ENCODE assay signal across 9 cellular contexts in genomic region chr6:41066867-41067304, GRCh38. TPM values are rescaled to one million over a fixed set of nuclear protein-coding genes. Genes with fewer than 3 reads are reported as not detected.
DNase-seq lines count a peak whose midpoint lies in the region; ATAC-seq and TF ChIP-seq lines count a peak whose summit lies in the region.
"Had no signal": no experiment of that assay in that cellular context is flagged by ENCODE, and none has a peak within 500 bp of the region (broad histone marks: within the 10 kb centered on the region; RNA-seq: fewer than 3 reads in every experiment).

No MANE protein-coding gene starts in this region.

- H3K4me3 ChIP-seq in SJCRH30, result no peak overlapping the region

- peak; percentile 97 for TF ChIP-seq CTCF in glutamatergic neuron (IDR thresholded peaks at IDR 0.05; ENCODE audit: partially characterized antibody, unreplicated experiment)

- H3K27ac Mint-ChIP-seq in glutamatergic neuron (ENCODE audit: unreplicated experiment), result no peak overlapping the region

- no peaks in the 10 kb centered on the region for H3K27me3 Mint-ChIP-seq in glutamatergic neuron (ENCODE audit: unreplicated experiment)

- H3K27ac ChIP-seq in SJCRH30, result no peak overlapping the region

- H3K9me3 Mint-ChIP-seq in glutamatergic neuron (ENCODE audit: unreplicated experiment), result no peaks in the 10 kb centered on the region
- H3K9me3 Mint-ChIP-seq: activated naive CD4-positive, alpha-beta T cell treated with anti-CD3 and anti-CD28 coated beads, Interleukin-2, amount 50 U/mL, for 72 hours had no signal

- no peaks in the 10 kb centered on the region for H3K27me3 ChIP-seq in SJCRH30

- no peaks in the 10 kb centered on the region for H3K9me3 ChIP-seq in SJCRH30 (replicated peaks)

- peaks cover 10% of the 10 kb centered on the region for H3K36me3 ChIP-seq in SJCRH30

- no peak for ATAC-seq in GM21360 (IDR thresholded peaks at IDR 0.05; ENCODE audit: unreplicated experiment)
- ATAC-seq: activated naive CD4-positive, alpha-beta T cell treated with anti-CD3 and anti-CD28 coated beads, Interleukin-2, amount 50 U/mL, for 72 hours had no signal

- peaks cover 6% of the 10 kb centered on the region; the same call in 1 of the 2 replicates for H3K4me1 ChIP-seq in SJCRH30

- no peak overlapping the region for H3K4me3 Mint-ChIP-seq in glutamatergic neuron (ENCODE audit: unreplicated experiment)

- peaks cover 36% of the 10 kb centered on the region for H3K4me1 Mint-ChIP-seq in glutamatergic neuron (ENCODE audit: low read depth, unreplicated experiment)

- peak; percentile 71 for DNase-seq in DMS114 treated with DMSO at 0.1 percent for 48 hours (lab: John Stamatoyannopoulos, UW; ENCODE audit: unreplicated experiment)
- peak; percentile 68 for DNase-seq in LHCN-M2 (ENCODE audit: low read depth)
- DNase-seq in SJCRH30, result peak; percentile 65 to 86
- peak; percentile 42 for DNase-seq in activated gamma-delta T cell treated with anti-CD3 and anti-CD28 coated beads, Interleukin-2, amount 50 U/mL, for 16 hours (ENCODE audit: low read depth)
- peak; percentile 78 for DNase-seq in glutamatergic neuron
- DNase-seq in pulmonary artery endothelial cell (ENCODE audit: low read depth, low spot score), result peak; percentile 51
- DNase-seq in HPDE6-E6E7 (ENCODE audit: extremely low spot score), result no peak

- H3K36me3 Mint-ChIP-seq in glutamatergic neuron (ENCODE audit: unreplicated experiment), result no peaks in the 10 kb centered on the region

RNA-seq across cellular contexts. Expression of gene OARD1, which starts 5.3 kb away (rescaled TPM):
- 10.3 and 12.8 TPM in 2 replicates for total RNA-seq in LHCN-M2 (2014; rRNA removed)
- polyA plus RNA-seq in LHCN-M2 (2012), result 14.9 TPM
- total RNA-seq in SJCRH30 (2014; rRNA removed; shearing (Covaris generic)), result 24.8 and 30.8 TPM in 2 replicates
- total RNA-seq in glutamatergic neuron (ENCODE audit: unreplicated experiment), result 24.4 TPM
- 6.2 and 9.7 TPM in 2 replicates for total RNA-seq in pulmonary artery endothelial cell

RNA-seq across cellular contexts. Expression of gene NFYA, which starts 5.9 kb away (rescaled TPM):
- total RNA-seq in LHCN-M2 (2014; rRNA removed) (15.8 and 18.8 TPM in 2 replicates), glutamatergic neuron (ENCODE audit: unreplicated experiment) (47.8 TPM), pulmonary artery endothelial cell (19.2 and 19.3 TPM in 2 replicates)
- 12.4 TPM for polyA plus RNA-seq in LHCN-M2 (2012)
- total RNA-seq in SJCRH30 (2014; rRNA removed; shearing (Covaris generic)), result 32.4 and 33.3 TPM in 2 replicates

RNA-seq across cellular contexts. Expression of gene APOBEC2, which starts 13.9 kb away (rescaled TPM):
- total RNA-seq in LHCN-M2 (2014; rRNA removed) (0.63 TPM in 1 of 2 replicates, not detected in the other), glutamatergic neuron (ENCODE audit: unreplicated experiment) (0.61 TPM), pulmonary artery endothelial cell (not detected in 2 replicates)
- not detected for polyA plus RNA-seq in LHCN-M2 (2012)
- 7.0 and 7.7 TPM in 2 replicates for total RNA-seq in SJCRH30 (2014; rRNA removed; shearing (Covaris generic))
- total RNA-seq: activated naive CD4-positive, alpha-beta T cell treated with anti-CD3 and anti-CD28 coated beads, Interleukin-2, amount 50 U/mL, for 72 hours had no signal

RNA-seq across cellular contexts. Expression of gene TSPO2, which starts 24.6 kb away (rescaled TPM):
- total RNA-seq in LHCN-M2 (2014; rRNA removed) (not detected in 2 replicates), glutamatergic neuron (ENCODE audit: unreplicated experiment) (not detected), pulmonary artery endothelial cell (not detected in 2 replicates)
- not detected for polyA plus RNA-seq in LHCN-M2 (2012)
- not detected in 2 replicates for total RNA-seq in SJCRH30 (2014; rRNA removed; shearing (Covaris generic))
- total RNA-seq: activated naive CD4-positive, alpha-beta T cell treated with anti-CD3 and anti-CD28 coated beads, Interleukin-2, amount 50 U/mL, for 72 hours had no signal

RNA-seq across cellular contexts. Expression of gene UNC5CL, which starts 27.9 kb away (rescaled TPM):
- under 0.01 TPM in 1 of 2 replicates, not detected in the other for total RNA-seq in LHCN-M2 (2014; rRNA removed)
- 0.01 TPM for polyA plus RNA-seq in LHCN-M2 (2012)
- total RNA-seq in SJCRH30 (2014; rRNA removed; shearing (Covaris generic)), result 0.23 and 0.40 TPM in 2 replicates
- total RNA-seq in glutamatergic neuron (ENCODE audit: unreplicated experiment), result 1.0 TPM
- 0.04 and 0.07 TPM in 2 replicates for total RNA-seq in pulmonary artery endothelial cell
